31 cellular contexts compared by ENCODE assay signal in the genomic region with DNA sequence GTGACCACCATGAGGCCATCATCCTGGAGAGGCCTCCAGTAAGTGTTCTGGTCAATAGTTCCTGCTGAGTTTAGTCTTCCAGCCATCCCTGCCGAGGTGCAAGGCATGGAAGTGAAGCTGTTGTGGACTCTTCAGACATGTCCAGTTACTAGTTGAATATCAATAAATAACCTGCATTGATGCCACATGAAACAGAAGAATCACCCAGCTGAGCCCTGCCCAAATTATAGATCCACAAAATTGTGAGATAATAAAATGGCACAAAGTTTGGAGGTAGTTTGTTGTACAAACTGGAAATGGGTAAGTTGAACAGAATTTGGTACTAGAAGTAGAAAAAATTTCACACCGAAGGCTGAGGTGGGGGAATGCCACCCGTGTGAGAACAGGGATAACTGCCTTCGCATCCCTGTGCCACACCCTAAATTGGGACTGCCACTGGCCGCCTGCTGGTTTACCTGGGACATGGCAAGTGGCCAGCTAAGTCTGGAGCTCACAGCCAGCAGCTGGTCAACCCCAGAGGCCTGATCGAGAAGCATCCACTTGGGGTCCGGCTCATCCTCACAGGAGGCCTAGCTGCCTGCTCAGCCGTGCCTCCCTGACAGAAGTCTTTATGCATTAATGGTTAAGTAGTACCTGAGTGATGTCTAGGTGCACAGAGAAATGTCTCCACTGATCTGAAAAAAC.
"Had no signal": no experiment of that assay in that cellular context is flagged by ENCODE, and none has a peak within 500 bp of the region (broad histone marks: within the 10 kb centered on the region; RNA-seq: fewer than 3 reads in every experiment).

No MANE protein-coding gene starts in this region.

- ATAC-seq: heart left ventricle; left colon; naive thymus-derived CD4-positive, alpha-beta T cell; upper lobe of right lung had no signal

- H3K4me3 Mint-ChIP-seq: activated naive CD4-positive, alpha-beta T cell treated with anti-CD3 and anti-CD28 coated beads for 36 hours; activated naive CD8-positive, alpha-beta T cell treated with anti-CD3 and anti-CD28 coated beads for 36 hours; activated T-helper 1 cell treated with anti-CD3 and anti-CD28 coated beads, Interleukin-12 subunit alpha, Interleukin-12 subunit beta, Interleukin-2, Interleukin-4 antibody, amounts not matched to agents 30 ng/mL and 10 ng/mL and 1 ng/mL, durations not matched to agents 14 hours and 24 hours and 36 hours; brain; immature natural killer cell; naive thymus-derived CD4-positive, alpha-beta T cell; T-helper 2 cell treated with Interferon-gamma antibody and Interleukin-4, amounts not matched to agents 5 μg/mL and 100 μg/mL, for 36 hours had no signal

- H3K27me3 ChIP-seq: adrenal gland, cardiac muscle cell, dorsolateral prefrontal cortex, heart left ventricle, right atrium auricular region, suprapubic skin, tibial artery, upper lobe of right lung had no signal

- H3K4me3 ChIP-seq: adrenal gland, cardiac muscle cell, coronary artery, dorsolateral prefrontal cortex, heart left ventricle, right atrium auricular region, suprapubic skin, tibial artery, upper lobe of right lung had no signal

- H3K4me1 Mint-ChIP-seq: activated naive CD8-positive, alpha-beta T cell treated with anti-CD3 and anti-CD28 coated beads for 36 hours; immature natural killer cell; naive thymus-derived CD4-positive, alpha-beta T cell had no signal

- H3K27me3 Mint-ChIP-seq: activated naive CD8-positive, alpha-beta T cell treated with anti-CD3 and anti-CD28 coated beads for 36 hours; brain had no signal

- H3K4me1 ChIP-seq: adrenal gland, right atrium auricular region, upper lobe of right lung had no signal

- H3K27ac ChIP-seq: adrenal gland, cardiac muscle cell, coronary artery, dorsolateral prefrontal cortex, heart left ventricle, right atrium auricular region, suprapubic skin, tibial artery, upper lobe of right lung had no signal

- H3K36me3 ChIP-seq: adrenal gland, cardiac muscle cell, heart left ventricle, right atrium auricular region, suprapubic skin, tibial artery, upper lobe of right lung had no signal

- H3K9me3 ChIP-seq: suprapubic skin had no signal

- H3K27ac Mint-ChIP-seq: activated naive CD4-positive, alpha-beta T cell treated with anti-CD3 and anti-CD28 coated beads for 36 hours; activated naive CD8-positive, alpha-beta T cell treated with anti-CD3 and anti-CD28 coated beads for 36 hours; activated T-helper 1 cell treated with anti-CD3 and anti-CD28 coated beads, Interleukin-12 subunit alpha, Interleukin-12 subunit beta, Interleukin-2, Interleukin-4 antibody, amounts not matched to agents 30 ng/mL and 10 ng/mL and 1 ng/mL, durations not matched to agents 14 hours and 24 hours and 36 hours; brain; immature natural killer cell; naive thymus-derived CD4-positive, alpha-beta T cell; T-helper 2 cell treated with Interferon-gamma antibody and Interleukin-4, amounts not matched to agents 5 μg/mL and 100 μg/mL, for 36 hours had no signal

- DNase-seq: activated CD4-positive, alpha-beta T cell treated with anti-CD3 and anti-CD28 coated beads for 4 hours; activated CD4-positive, alpha-beta T cell treated with anti-CD3 and anti-CD28 coated beads, Interleukin-2, amount 50 U/mL, for 4 hours; activated CD8-positive, alpha-beta memory T cell treated with anti-CD3 and anti-CD28 coated beads for 24 hours; activated effector memory CD4-positive, alpha-beta T cell treated with anti-CD3 and anti-CD28 coated beads, Interleukin-2, amount 50 U/mL, for 16 hours; activated naive CD4-positive, alpha-beta T cell treated with anti-CD3 and anti-CD28 coated beads for 36 hours; activated naive CD8-positive, alpha-beta T cell treated with anti-CD3 and anti-CD28 coated beads for 36 hours; activated T-cell treated with anti-CD3 and anti-CD28 coated beads, Interleukin-2, amount 50 U/mL, for 1 hour; adrenal gland; aorta; dorsolateral prefrontal cortex; effector memory CD4-positive, alpha-beta T cell; foreskin fibroblast; heart left ventricle; hypothalamus; immature natural killer cell; kidney; left colon; midbrain; naive thymus-derived CD4-positive, alpha-beta T cell; stimulated activated CD4-positive, alpha-beta T cell treated with anti-CD3 and anti-CD28 coated beads, Interleukin-15, amount 100 ng/mL, for 24 hours; stimulated activated CD4-positive, alpha-beta T cell treated with anti-CD3 and anti-CD28 coated beads, Interleukin-2, amount 100 ng/mL, for 24 hours; stimulated activated naive CD4-positive, alpha-beta T cell; tibial artery; upper lobe of right lung had no signal
